Comparison of ENCODE assay signal across 4 cellular contexts in genomic region chr19:47818221-47818620, GRCh38. TPM values are rescaled to one million over a fixed set of nuclear protein-coding genes. Genes with fewer than 3 reads are reported as not detected.
"Had no signal": no experiment of that assay in that cellular context is flagged by ENCODE, and none has a peak within 500 bp of the region (broad histone marks: within the 10 kb centered on the region; RNA-seq: fewer than 3 reads in every experiment).

No MANE protein-coding gene starts in this region.

RNA-seq across cellular contexts. Expression of gene CRX, which starts 3.5 kb away (rescaled TPM):
- total RNA-seq: LHCN-M2, M059J, MCF 10A, NCI-H460 had no signal

RNA-seq across cellular contexts. Expression of gene TPRX1, which starts 13.9 kb away (rescaled TPM):
- total RNA-seq: LHCN-M2, M059J, MCF 10A, NCI-H460 had no signal

RNA-seq across cellular contexts. Expression of gene TPRX2, which starts 40.8 kb away (rescaled TPM):
- total RNA-seq: LHCN-M2, M059J, MCF 10A, NCI-H460 had no signal
